Comparison of ENCODE assay signal across 19 cellular contexts in the genomic region with DNA sequence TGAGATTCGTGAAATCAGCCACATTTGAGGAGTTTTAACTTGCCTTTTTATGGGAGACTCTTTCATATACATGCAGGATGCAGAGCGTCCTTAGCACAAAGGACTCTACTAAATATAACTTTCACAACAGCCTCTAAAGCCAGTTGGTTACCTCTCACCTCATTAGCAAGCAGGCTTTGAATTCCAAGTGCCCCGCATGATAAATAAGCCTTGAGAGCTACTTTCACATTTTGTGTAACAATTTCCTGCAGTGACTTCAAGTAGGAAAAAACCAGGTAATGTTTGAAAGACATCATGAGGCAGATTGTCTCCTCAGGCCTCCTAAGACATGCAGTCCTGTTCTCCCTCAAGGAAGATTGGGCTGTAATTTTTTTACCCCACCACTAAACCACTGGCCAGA. TPM values are rescaled to one million over a fixed set of nuclear protein-coding genes. Genes with fewer than 3 reads are reported as not detected.
DNase-seq lines count a peak whose midpoint lies in the region; ATAC-seq and TF ChIP-seq lines count a peak whose summit lies in the region.
"Had no signal": no experiment of that assay in that cellular context is flagged by ENCODE, and none has a peak within 500 bp of the region (broad histone marks: within the 10 kb centered on the region; RNA-seq: fewer than 3 reads in every experiment).

No MANE protein-coding gene starts in this region.

- RAD21 ChIA-PET in HCT116 (lab: Charles Lee; ENCODE audit: low non-redundant PET in 1 of 2, low total read pairs in 2 of 2, uncharacterized antibody in 2 of 2, unreplicated experiment in 2 of 2), result interaction anchor here (0.6 to 1.3 kb wide), 6 partner anchors 23 to 235 kb away, joined by 3 to 5 read pairs (median 4); no protein-coding TSS in a partner anchor

- H3K9ac ChIP-seq in HCT116 (ENCODE audit: low read length) (no peak overlapping the region), endodermal cell (ENCODE audit: extremely low read depth, low read length, poor library complexity, severe bottlenecking) (no peak overlapping the region), iPS-15b (ENCODE audit: low read depth, low read length) (peak overlapping the region; percentile 54)
- H3K9ac ChIP-seq: BLaER1 treated with 17β-estradiol and CSF1 and Interleukin-3, amounts not matched to agents 10 nM and 100 nM; neural progenitor cell; SK-N-SH had no signal

- POLR2A ChIA-PET in HCT116 (lab: Charles Lee), result no interaction called here

- H3K4me3 ChIP-seq in HCT116 (replicated peaks in 1 of 2; ENCODE audit: low read depth in 1 of 2, low read length in 2 of 2), result no peak overlapping the region
- H3K4me3 ChIP-seq in endodermal cell (ENCODE audit: low read length), result no peak overlapping the region
- no peak overlapping the region for H3K4me3 ChIP-seq in iPS-15b (ENCODE audit: low read depth, low read length)
- H3K4me3 ChIP-seq in retinal pigment epithelial cell (ENCODE audit: low read length), result no peak overlapping the region
- H3K4me3 ChIP-seq in ascending aorta, result no peak overlapping the region
- H3K4me3 ChIP-seq: BLaER1 treated with 17β-estradiol and CSF1 and Interleukin-3, amounts not matched to agents 10 nM and 100 nM; GM12878; neural progenitor cell had no signal

- H3K27ac ChIP-seq in HCT116 (ENCODE audit: low read depth, low read length) (no peak overlapping the region), endodermal cell (ENCODE audit: low read depth, low read length) (no peak overlapping the region), ascending aorta (no peak overlapping the region)
- H3K27ac ChIP-seq: BLaER1 treated with 17β-estradiol and CSF1 and Interleukin-3, amounts not matched to agents 10 nM and 100 nM; HL-60; neural progenitor cell; VCaP had no signal

- H3K27ac Mint-ChIP-seq in endodermal cell, result no peak overlapping the region
- H3K27ac Mint-ChIP-seq: activated CD4-positive, alpha-beta T cell treated with anti-CD3 and anti-CD28 coated beads, Interleukin-2, amount 10 ng/mL, durations not matched to agents 7 days and 5 days; activated naive CD8-positive, alpha-beta T cell; T-helper 2 cell treated with Interferon-gamma antibody and Interleukin-4, amounts not matched to agents 5 μg/mL and 100 μg/mL, for 36 hours had no signal

- H4K20me1 ChIP-seq in HCT116 (ENCODE audit: insufficient read depth), result no peaks in the 10 kb centered on the region

- CTCF ChIA-PET in HCT116 (lab: Charles Lee), result interaction anchor here (0.7 to 2.9 kb wide), 13 partner anchors 8 to 240 kb away, joined by 3 to 25 read pairs (median 4); no protein-coding TSS in a partner anchor

- ATAC-seq in HCT116, result peak; percentile 43
- ATAC-seq in GM21786 (IDR thresholded peaks at IDR 0.05; ENCODE audit: unreplicated experiment), result no peak

- H3K79me2 ChIP-seq in HCT116 (ENCODE audit: insufficient read depth, low read length), result no peaks in the 10 kb centered on the region

- H3K4me1 Mint-ChIP-seq in endodermal cell, result peaks cover 10% of the 10 kb centered on the region
- H3K4me1 Mint-ChIP-seq: neural progenitor cell had no signal

- no peak for TF ChIP-seq POLR2A in HCT116 (IDR thresholded peaks at IDR 0.05; ENCODE audit: borderline replicate concordance, extremely low read depth, insufficient read depth, insufficient read length)

- no peak for TF ChIP-seq RAD21 in HCT116 (IDR thresholded peaks at IDR 0.05; ENCODE audit: low read depth)

- no peak for TF ChIP-seq CTCF in HCT116 (IDR thresholded peaks at IDR 0.05 in 2 of 3, conservative IDR thresholded peaks at IDR 0.05 in 1 of 3; ENCODE audit: borderline replicate concordance in 1 of 3, insufficient read depth in 1 of 3, low read depth in 2 of 3, low read length in 2 of 3)
- no peak for TF ChIP-seq CTCF in endodermal cell (conservative IDR thresholded peaks at IDR 0.05)
- TF ChIP-seq CTCF in retinal pigment epithelial cell (conservative IDR thresholded peaks at IDR 0.05; ENCODE audit: low read depth, low read length), result no peak
- no peak for TF ChIP-seq CTCF in ascending aorta (IDR thresholded peaks at IDR 0.05)

- WGBS in endodermal cell (ENCODE audit: insufficient coverage in 1 of 2, insufficient read length in 1 of 2), 2 experiments, result 42 to 51% methylated on average over 3 of the region's 3 CpGs

- peaks cover 9% of the 10 kb centered on the region for H3K36me3 Mint-ChIP-seq in endodermal cell (ENCODE audit: low read depth)
- H3K36me3 Mint-ChIP-seq: neural progenitor cell had no signal

- H3K36me3 ChIP-seq in HCT116 (ENCODE audit: control insufficient read depth in 1 of 2, insufficient read depth in 2 of 2, low read length in 2 of 2) (no peaks in the 10 kb centered on the region), endodermal cell (ENCODE audit: control insufficient read depth, insufficient read depth, low read length) (no peaks in the 10 kb centered on the region), iPS-15b (ENCODE audit: control insufficient read depth, insufficient read depth, low read length) (no peaks in the 10 kb centered on the region), ascending aorta (no peaks in the 10 kb centered on the region)
- H3K36me3 ChIP-seq: BLaER1 treated with 17β-estradiol and CSF1 and Interleukin-3, amounts not matched to agents 10 nM and 100 nM; neural progenitor cell had no signal

- no peaks in the 10 kb centered on the region for H3K9me3 Mint-ChIP-seq in endodermal cell
- H3K9me3 Mint-ChIP-seq: activated CD4-positive, alpha-beta T cell treated with anti-CD3 and anti-CD28 coated beads, Interleukin-2, amount 10 ng/mL, durations not matched to agents 7 days and 5 days; neural progenitor cell; T-helper 2 cell treated with Interferon-gamma antibody and Interleukin-4, amounts not matched to agents 5 μg/mL and 100 μg/mL, for 36 hours had no signal

- H3K4me1 ChIP-seq in HCT116 (ENCODE audit: control insufficient read depth in 1 of 2, insufficient read depth in 2 of 2, low read length in 2 of 2), result peaks cover 0 to 10% of the 10 kb centered on the region in 2 experiments; a peak in 1 of 4 replicates
- H3K4me1 ChIP-seq in endodermal cell (ENCODE audit: control insufficient read depth, insufficient read depth, low read length), result no peaks in the 10 kb centered on the region
- H3K4me1 ChIP-seq in iPS-15b (ENCODE audit: control insufficient read depth, insufficient read depth, low read length), result peaks cover 12% of the 10 kb centered on the region
- H3K4me1 ChIP-seq in ascending aorta, result no peaks in the 10 kb centered on the region
- H3K4me1 ChIP-seq: BLaER1 treated with 17β-estradiol and CSF1 and Interleukin-3, amounts not matched to agents 10 nM and 100 nM; neural progenitor cell had no signal

- no peak overlapping the region for H2AFZ ChIP-seq in HCT116 (ENCODE audit: low read depth, low read length, poor library complexity, severe bottlenecking)
- H2AFZ ChIP-seq: neural progenitor cell had no signal

- peak overlapping the region; percentile 46 for H3K4me2 ChIP-seq in HCT116 (ENCODE audit: low read length)
- H3K4me2 ChIP-seq: BLaER1 treated with 17β-estradiol and CSF1 and Interleukin-3, amounts not matched to agents 10 nM and 100 nM; neural progenitor cell; SK-N-SH had no signal

- DNase-seq in HCT116 (ENCODE audit: low read depth, low spot score), result no peak
- DNase-seq in endodermal cell, result peak; percentile 41
- peak; percentile 74 for DNase-seq in retinal pigment epithelial cell (ENCODE audit: low read depth)
- DNase-seq in SW 1271 (lab: John Stamatoyannopoulos, UW), result no peak
- no peak for DNase-seq in AG20443 (ENCODE audit: low spot score)
- no peak for DNase-seq in ascending aorta (ENCODE audit: low spot score in 2 of 2)
- DNase-seq: DMS79 treated with DMSO at 0.1 percent for 48 hours, NCI-H187 treated with DMSO at 0.1 percent for 48 hours had no signal

- H3K9me3 ChIP-seq in HCT116 (ENCODE audit: control insufficient read depth in 1 of 2, insufficient read depth in 1 of 2, low read depth in 1 of 2, low read length in 2 of 2), result no peaks in the 10 kb centered on the region
- no peaks in the 10 kb centered on the region for H3K9me3 ChIP-seq in endodermal cell (ENCODE audit: control insufficient read depth, low read length)
- H3K9me3 ChIP-seq in iPS-15b (ENCODE audit: control insufficient read depth, insufficient read depth, low read length), result no peaks in the 10 kb centered on the region
- no peaks in the 10 kb centered on the region for H3K9me3 ChIP-seq in ascending aorta
- H3K9me3 ChIP-seq: BLaER1 treated with 17β-estradiol and CSF1 and Interleukin-3, amounts not matched to agents 10 nM and 100 nM; SK-N-SH had no signal

- peaks cover 20% of the 10 kb centered on the region for H3K27me3 Mint-ChIP-seq in endodermal cell (ENCODE audit: insufficient read depth)

- H3K27me3 ChIP-seq in HCT116 (ENCODE audit: insufficient read depth, low read length), result no peaks in the 10 kb centered on the region
- peaks cover 5% of the 10 kb centered on the region for H3K27me3 ChIP-seq in endodermal cell (ENCODE audit: control insufficient read depth, insufficient read depth, low read length, poor library complexity, severe bottlenecking)
- H3K27me3 ChIP-seq in iPS-15b (ENCODE audit: control insufficient read depth, insufficient read depth, low read length), result no peaks in the 10 kb centered on the region
- H3K27me3 ChIP-seq in ascending aorta, result peaks cover 5% of the 10 kb centered on the region
- H3K27me3 ChIP-seq: neural progenitor cell had no signal

- H3K4me3 Mint-ChIP-seq in endodermal cell, result no peak overlapping the region
- H3K4me3 Mint-ChIP-seq: activated CD4-positive, alpha-beta T cell treated with anti-CD3 and anti-CD28 coated beads, Interleukin-2, amount 10 ng/mL, durations not matched to agents 7 days and 5 days; activated naive CD8-positive, alpha-beta T cell; neural progenitor cell; T-helper 2 cell treated with Interferon-gamma antibody and Interleukin-4, amounts not matched to agents 5 μg/mL and 100 μg/mL, for 36 hours had no signal

- intact Hi-C loops in HCT116 (cut with micrococcal nuclease), result loop anchor here (1.0 kb wide), 1 partner anchor 234 kb away; no protein-coding TSS in a partner anchor
- intact Hi-C loops in ascending aorta (cut with DNase I), result no loop called here

- no TSS peak for BruUV-seq in HCT116 (replicated peaks; lab: Mats Ljungman, UMichigan)

- no peaks in the 10 kb centered on the region for H3K9me2 ChIP-seq in HCT116 (ENCODE audit: insufficient read depth)
- H3K9me2 ChIP-seq: SK-N-SH had no signal

TF ChIP-seq in HCT116, 20 proteins besides CTCF, POLR2A, EP300 and RAD21 (continues in another document):
- no peak for TF ChIP-seq ZNF274 (IDR thresholded peaks at IDR 0.05; ENCODE audit: low read depth, low read length)
- no peak for TF ChIP-seq ZFX (IDR thresholded peaks at IDR 0.05)
- TF ChIP-seq EGR1 (IDR thresholded peaks at IDR 0.05; ENCODE audit: low read depth), result no peak
- TF ChIP-seq EZH2phosphoT487 (IDR thresholded peaks at IDR 0.05; ENCODE audit: borderline replicate concordance), result no peak
- TF ChIP-seq FOSL1 (IDR thresholded peaks at IDR 0.05; ENCODE audit: low read depth), result no peak
- no peak for TF ChIP-seq JUND (IDR thresholded peaks at IDR 0.05)
- no peak for TF ChIP-seq YY1 (IDR thresholded peaks at IDR 0.05; ENCODE audit: extremely low read depth, insufficient replicate concordance, low read depth, low read length)
- no peak for TF ChIP-seq CEBPB (IDR thresholded peaks at IDR 0.05; ENCODE audit: low read depth)
- no peak for TF ChIP-seq SRF (IDR thresholded peaks at IDR 0.05; ENCODE audit: low read depth)

RNA-seq across cellular contexts. Expression of a gene that starts 50.5 kb away (rescaled TPM):
- total RNA-seq in HCT116 (2021; ENCODE audit: unreplicated experiment) (7.6 TPM), endodermal cell (10 to 100 TPM; 23.3 to 25.0 TPM), ascending aorta (9.8 TPM)
- 4.2 and 7.3 TPM in 2 replicates for polyA plus RNA-seq in HCT116 (2012)
- polyA plus RNA-seq in endodermal cell (2013, experiment 1 of 2), result 21.4 TPM
- polyA plus RNA-seq in endodermal cell (2013, experiment 2 of 2), result 19.9 TPM

Comparison
In these comparisons a context has a peak if more than half of its experiments do, and no peak if none do; other contexts are left out.
1. DNase-seq: peak in endodermal cell (single experiment) and retinal pigment epithelial cell (single experiment); none in HCT116 (single experiment), SW 1271 (0 of 2), AG20443 (single experiment) and ascending aorta (0 of 2).